ENCODE assay signal across 19 cellular contexts in the genomic region with DNA sequence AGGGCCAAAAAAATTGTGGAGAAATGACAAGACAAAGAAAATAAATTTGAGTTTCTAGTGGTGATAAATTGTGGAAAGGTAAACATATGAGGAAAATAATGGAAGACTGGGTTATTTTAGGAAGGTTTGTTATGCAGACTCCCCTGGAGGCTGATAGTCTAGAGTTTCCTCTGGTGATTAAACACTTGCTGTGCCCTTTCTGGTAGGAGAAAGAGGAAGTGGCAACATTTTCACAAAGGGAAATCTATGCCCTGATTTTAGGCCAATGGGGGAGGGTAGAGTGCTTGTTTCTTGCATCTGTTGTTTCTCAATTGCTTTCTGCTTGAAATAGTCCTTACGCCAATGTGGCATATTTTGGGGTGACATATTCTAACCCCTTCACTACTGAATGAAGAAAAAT.
DNase-seq lines count a peak whose midpoint lies in the region; ATAC-seq and TF ChIP-seq lines count a peak whose summit lies in the region.
"Had no signal": no experiment of that assay in that cellular context is flagged by ENCODE, and none has a peak within 500 bp of the region (broad histone marks: within the 10 kb centered on the region; RNA-seq: fewer than 3 reads in every experiment).

No MANE protein-coding gene starts in this region.

- H3K27me3 ChIP-seq in IMR-90 (ENCODE audit: control insufficient read depth, insufficient read depth, low read length) (no peaks in the 10 kb centered on the region), PC-9 (ENCODE audit: insufficient read depth, low read depth) (no peaks in the 10 kb centered on the region), left lung (no peaks in the 10 kb centered on the region)
- H3K27me3 ChIP-seq in CD4-positive, alpha-beta memory T cell (ENCODE audit: insufficient read depth, low read length), result no peaks in the 10 kb centered on the region
- H3K27me3 ChIP-seq: ovary, testis had no signal

- H3K9me3 ChIP-seq in IMR-90 (ENCODE audit: control insufficient read depth, insufficient read depth, low read length) (no peaks in the 10 kb centered on the region), PC-9 (ENCODE audit: insufficient read depth, low read depth) (peaks cover 7% of the 10 kb centered on the region; the same call in 1 of the 2 replicates), left lung (no peaks in the 10 kb centered on the region)
- no peaks in the 10 kb centered on the region for H3K9me3 ChIP-seq in CD4-positive, alpha-beta memory T cell (ENCODE audit: control insufficient read depth in 1 of 2, low read length in 2 of 2)
- H3K9me3 ChIP-seq: ovary, testis had no signal

- H3K4me1 Mint-ChIP-seq in CD4-positive, alpha-beta memory T cell, result no peaks in the 10 kb centered on the region
- H3K4me1 Mint-ChIP-seq: activated T-helper 17 cell treated with anti-CD3 and anti-CD28 coated beads, Interleukin-2, amount 50 U/mL, for 72 hours; B cell; central memory CD8-positive, alpha-beta T cell; T-helper 17 cell had no signal

- no peak overlapping the region for H2BK5ac ChIP-seq in IMR-90 (ENCODE audit: low read depth, low read length, poor library complexity, severe bottlenecking)

- H3K56ac ChIP-seq in IMR-90 (ENCODE audit: extremely low read depth, insufficient read depth, low read length), result no peak overlapping the region

- no peak overlapping the region for H3K4me3 Mint-ChIP-seq in CD4-positive, alpha-beta memory T cell
- H3K4me3 Mint-ChIP-seq: activated T-helper 17 cell treated with anti-CD3 and anti-CD28 coated beads, Interleukin-2, amount 50 U/mL, for 72 hours; B cell; central memory CD8-positive, alpha-beta T cell; effector memory CD8-positive, alpha-beta T cell; T-helper 17 cell had no signal

- ATAC-seq in IMR-90 (ENCODE audit: low read depth) (no peak), left lung (no peak)
- ATAC-seq: activated T-helper 17 cell treated with anti-CD3 and anti-CD28 coated beads, Interleukin-2, amount 50 U/mL, for 72 hours; effector memory CD8-positive, alpha-beta T cell; T-helper 17 cell had no signal

- H3K4me2 ChIP-seq in IMR-90 (ENCODE audit: low read depth, low read length) (no peak overlapping the region), PC-9 (peak overlapping the region; percentile 63; the same call in 1 of the 2 replicates)

- no peak overlapping the region for H3K9ac ChIP-seq in IMR-90 (ENCODE audit: low read depth, low read length)

- in situ Hi-C loops in IMR-90 (cut with MboI; ENCODE audit: low sequenced_read_pairs), result no loop called here

- peaks cover 1 to 6% of the 10 kb centered on the region in 2 donors for H3K27me3 Mint-ChIP-seq in CD4-positive, alpha-beta memory T cell
- H3K27me3 Mint-ChIP-seq: T-helper 17 cell had no signal

- H2BK20ac ChIP-seq in IMR-90 (ENCODE audit: low read depth, low read length), result no peak overlapping the region

- no peak overlapping the region; the same call in 1 of the 2 replicates for H3K4ac ChIP-seq in IMR-90 (ENCODE audit: low read depth, low read length)

- H4K91ac ChIP-seq in IMR-90 (ENCODE audit: insufficient read depth, low read depth, low read length), result no peak overlapping the region

- H4K8ac ChIP-seq in IMR-90 (ENCODE audit: low read depth in 2 of 2, low read length in 2 of 2), result peak overlapping the region in 1 of 2 experiments; percentile 21; a peak in 1 of 4 replicates

- H3K27ac Mint-ChIP-seq in CD4-positive, alpha-beta memory T cell, result no peak overlapping the region
- H3K27ac Mint-ChIP-seq: activated T-helper 17 cell treated with anti-CD3 and anti-CD28 coated beads, Interleukin-2, amount 50 U/mL, for 72 hours; B cell; effector memory CD8-positive, alpha-beta T cell; T-helper 17 cell had no signal

- TF ChIP-seq POLR2A in IMR-90 (IDR thresholded peaks at IDR 0.05; ENCODE audit: low read depth, low read length), result no peak

- H3K27ac ChIP-seq in IMR-90 (ENCODE audit: insufficient read depth, low read length) (no peak overlapping the region), PC-9 (peak overlapping the region; percentile 59), left lung (no peak overlapping the region)
- H3K27ac ChIP-seq in CD4-positive, alpha-beta memory T cell (ENCODE audit: low read depth, low read length), result no peak overlapping the region
- H3K27ac ChIP-seq: ovary, testis had no signal

- H3K36me3 ChIP-seq in IMR-90 (ENCODE audit: control insufficient read depth, insufficient read depth, low read length), result no peaks in the 10 kb centered on the region
- no peaks in the 10 kb centered on the region for H3K36me3 ChIP-seq in PC-9 (ENCODE audit: low read depth)
- H3K36me3 ChIP-seq in left lung, result no peaks in the 10 kb centered on the region
- no peaks in the 10 kb centered on the region for H3K36me3 ChIP-seq in CD4-positive, alpha-beta memory T cell (ENCODE audit: insufficient read depth, low read length)
- H3K36me3 ChIP-seq: ovary had no signal

- no peak overlapping the region for H2AK5ac ChIP-seq in IMR-90 (ENCODE audit: low read depth, low read length)

- intact Hi-C loops in IMR-90 (cut with micrococcal nuclease), result loop anchor here (10.0 kb wide), 2 partner anchors 121 to 211 kb away; no protein-coding TSS in a partner anchor
- intact Hi-C loops in PC-9 (cut with micrococcal nuclease; ENCODE audit: unreplicated experiment), result no loop called here
- intact Hi-C loops in left lung (cut with DNase I), result no loop called here
- intact Hi-C loops in CD4-positive, alpha-beta memory T cell (cut with micrococcal nuclease), result no loop called here

- CTCF ChIA-PET in IMR-90 (lab: Yijun Ruan, JAX), result no interaction called here
- CTCF ChIA-PET in PC-9 (lab: Charles Lee), result no interaction called here
- CTCF ChIA-PET in CD4-positive, alpha-beta memory T cell (lab: Charles Lee; ENCODE audit: partially characterized antibody), result no interaction called here

- peaks cover 0 to 2% (median 0%) of the 10 kb centered on the region in 8 donors for H3K9me3 Mint-ChIP-seq in CD4-positive, alpha-beta memory T cell
- H3K9me3 Mint-ChIP-seq: central memory CD8-positive, alpha-beta T cell had no signal

- H3F3A ChIP-seq in PC-9 (ENCODE audit: insufficient read depth, low read depth), result peaks cover 13% of the 10 kb centered on the region; the same call in 1 of the 2 replicates

- DNase-seq in DMS153 (lab: John Stamatoyannopoulos, UW), result peak; percentile 44
- DNase-seq in IMR-90, result no peak
- no peak for DNase-seq in PC-9
- peak; percentile 59 for DNase-seq in kidney tubule cell (ENCODE audit: low spot score)
- no peak for DNase-seq in T-helper 9 cell
- DNase-seq in NK-92 treated with Interleukin-12 subunit alpha and Interleukin-12 subunit beta, amount 100 ng/mL, for 24 hours (lab: John Stamatoyannopoulos, UW), result no peak
- DNase-seq in left lung, result no peak
- DNase-seq in CD4-positive, alpha-beta memory T cell, result no peak
- DNase-seq: activated CD8-positive, alpha-beta memory T cell treated with anti-CD3 and anti-CD28 coated beads for 24 hours; effector memory CD8-positive, alpha-beta T cell; NCI-H2029; NCI-H526; ovary; stimulated activated CD4-positive, alpha-beta T cell treated with anti-CD3 and anti-CD28 coated beads, Interleukin-4, amount 100 ng/mL, for 4 hours; T-helper 17 cell; testis had no signal

- no TSS peak for BruUV-seq in IMR-90 (replicated peaks; lab: Mats Ljungman, UMichigan)
- BruUV-seq in PC-9 (replicated peaks; lab: Mats Ljungman, UMichigan), result no TSS peak

- H4K20me1 ChIP-seq in IMR-90 (ENCODE audit: insufficient read depth, low read length), result no peaks in the 10 kb centered on the region
- H4K20me1 ChIP-seq in PC-9 (ENCODE audit: insufficient read depth), result no peaks in the 10 kb centered on the region

- dilution Hi-C loops in IMR-90 (cut with HindIII; ENCODE audit: low sequenced_read_pairs, unreplicated experiment), result no loop called here

- H3K4me1 ChIP-seq in IMR-90 (ENCODE audit: control insufficient read depth, insufficient read depth, low read length), result peaks cover 10% of the 10 kb centered on the region
- H3K4me1 ChIP-seq in PC-9 (replicated peaks; ENCODE audit: insufficient read depth), result peaks cover 32% of the 10 kb centered on the region
- no peaks in the 10 kb centered on the region for H3K4me1 ChIP-seq in left lung
- no peaks in the 10 kb centered on the region for H3K4me1 ChIP-seq in CD4-positive, alpha-beta memory T cell (ENCODE audit: insufficient read depth, low read length)
- H3K4me1 ChIP-seq: testis had no signal

- TF ChIP-seq RAD21 in IMR-90 (IDR thresholded peaks at IDR 0.05; ENCODE audit: low read length), result no peak

- H3K9me2 ChIP-seq in PC-9 (ENCODE audit: insufficient read depth), result no peaks in the 10 kb centered on the region

- no peak overlapping the region for H2AK9ac ChIP-seq in IMR-90 (replicated peaks; ENCODE audit: low read depth, low read length, poor library complexity)

- H2BK15ac ChIP-seq in IMR-90 (ENCODE audit: low read depth, low read length), result 0 out of 3 replicates have a peak overlapping the region, but pooled peaks have one; percentile 30

- H3K36me3 Mint-ChIP-seq in CD4-positive, alpha-beta memory T cell, result no peaks in the 10 kb centered on the region

- H3K9me1 ChIP-seq in IMR-90 (ENCODE audit: insufficient read depth, low read length), result no peaks in the 10 kb centered on the region

- no peak overlapping the region for H4K5ac ChIP-seq in IMR-90 (ENCODE audit: low read depth, low read length)

- H3K18ac ChIP-seq in IMR-90 (ENCODE audit: low read depth, low read length), result no peak overlapping the region

- H3K4me3 ChIP-seq in IMR-90 (ENCODE audit: insufficient read depth, low read depth, low read length) (no peak overlapping the region), PC-9 (no peak overlapping the region), left lung (no peak overlapping the region)
- H3K4me3 ChIP-seq in CD4-positive, alpha-beta memory T cell (ENCODE audit: low read length in 2 of 2), result no peak overlapping the region
- H3K4me3 ChIP-seq: ovary, testis had no signal

- POLR2A ChIA-PET in IMR-90 (lab: Charles Lee; ENCODE audit: unreplicated experiment) (no interaction called here), PC-9 (lab: Charles Lee; ENCODE audit: unreplicated experiment) (no interaction called here)
- POLR2A ChIA-PET in CD4-positive, alpha-beta memory T cell (lab: Charles Lee; ENCODE audit: partially characterized antibody), result no interaction called here

- H3K23ac ChIP-seq in IMR-90 (ENCODE audit: low read depth, low read length), result no peak overlapping the region

- H3K14ac ChIP-seq in IMR-90 (replicated peaks; ENCODE audit: low read depth, low read length), result 0 out of 2 replicates have a peak overlapping the region, but pooled peaks have one; percentile 3

- H3K79me2 ChIP-seq in PC-9 (ENCODE audit: low read depth), result no peaks in the 10 kb centered on the region

- H3K79me1 ChIP-seq in IMR-90 (ENCODE audit: low read depth in 1 of 2, low read length in 2 of 2), result no peaks in the 10 kb centered on the region

- no peak overlapping the region for H2AFZ ChIP-seq in IMR-90 (replicated peaks; ENCODE audit: low read length, poor library complexity)
- peak overlapping the region; percentile 44; the same call in 1 of the 2 replicates for H2AFZ ChIP-seq in PC-9

- TF ChIP-seq CTCF in IMR-90 (conservative IDR thresholded peaks at IDR 0.05; ENCODE audit: low read depth, low read length), result no peak
- no peak for TF ChIP-seq CTCF in PC-9 (conservative IDR thresholded peaks at IDR 0.05)
- TF ChIP-seq CTCF in left lung (IDR thresholded peaks at IDR 0.05), result no peak

- H2BK120ac ChIP-seq in IMR-90 (ENCODE audit: low read depth, low read length), result peak overlapping the region; percentile 3; the same call in 1 of the 2 replicates

- no CpG with 5 or more reads among the region's 1 CpG for WGBS in IMR-90 (ENCODE audit: extremely low coverage in 2 of 2, insufficient read length in 1 of 2), 2 experiments

TF ChIP-seq in IMR-90, 13 proteins besides CTCF, POLR2A, EP300 and RAD21 (continues in another document):
- TF ChIP-seq SMC3 (IDR thresholded peaks at IDR 0.05; ENCODE audit: low read depth, low read length), result no peak

Comparison
In these comparisons a context has a peak if more than half of its experiments do, and no peak if none do; other contexts are left out.
1. DNase-seq: peak in DMS153 (single experiment) and kidney tubule cell (single experiment); none in IMR-90 (single experiment), PC-9 (0 of 2), T-helper 9 cell (single experiment), NK-92 treated with Interleukin-12 subunit alpha and Interleukin-12 subunit beta, amount 100 ng/mL, for 24 hours (single experiment), left lung (0 of 2) and CD4-positive, alpha-beta memory T cell (0 of 5).